ENCODE assay signal across 15 cellular contexts in genomic region chr6:2038096-2038495, GRCh38.
DNase-seq lines count a peak whose midpoint lies in the region; TF ChIP-seq lines count a peak whose summit lies in the region.
"Had no signal": no experiment of that assay in that cellular context is flagged by ENCODE, and none has a peak within 500 bp of the region (broad histone marks: within the 10 kb centered on the region; RNA-seq: fewer than 3 reads in every experiment).

No MANE protein-coding gene starts in this region.

- H3K4me1 ChIP-seq in Peyer's patch, result no peaks in the 10 kb centered on the region
- H3K4me1 ChIP-seq: colonic mucosa had no signal

- TF ChIP-seq CTCF in Peyer's patch (IDR thresholded peaks at IDR 0.05) (no peak), coronary artery (IDR thresholded peaks at IDR 0.05) (no peak)

- intact Hi-C loops in posterior cingulate gyrus (cut with DNase I), result no loop called here

- H3K27me3 ChIP-seq in Peyer's patch, result no peaks in the 10 kb centered on the region
- H3K27me3 ChIP-seq: colonic mucosa, pancreas, upper lobe of left lung had no signal

- H3K27ac ChIP-seq in Peyer's patch, result no peak overlapping the region
- no peak overlapping the region for H3K27ac ChIP-seq in coronary artery
- H3K27ac ChIP-seq: colonic mucosa, pancreas, SK-N-MC, upper lobe of left lung had no signal

- no peaks in the 10 kb centered on the region for H3K36me3 ChIP-seq in Peyer's patch
- H3K36me3 ChIP-seq: colonic mucosa, pancreas, upper lobe of left lung had no signal

- H3K9me3 ChIP-seq in Peyer's patch, result no peaks in the 10 kb centered on the region
- H3K9me3 ChIP-seq: colonic mucosa, pancreas, upper lobe of left lung had no signal

- peak; percentile 26 for DNase-seq in Daoy (ENCODE audit: low read depth)
- peak in 2 of 3 donors; percentile 22 to 56 for DNase-seq in Peyer's patch
- DNase-seq in activated T-cell treated with anti-CD3 and anti-CD28 coated beads, Interleukin-2, amount 50 U/mL, for 48 hours, result peak; percentile 23 to 28
- peak; percentile 17 for DNase-seq in iris pigment epithelial cell (ENCODE audit: low read depth)
- no peak for DNase-seq in hippocampal formation (lab: John Stamatoyannopoulos, UW)
- DNase-seq in coronary artery (ENCODE audit: low spot score), result no peak
- no peak for DNase-seq in NCI-H187 (lab: John Stamatoyannopoulos, UW)
- no peak for DNase-seq in posterior cingulate gyrus
- DNase-seq: activated CD8-positive, alpha-beta memory T cell treated with anti-CD3 and anti-CD28 coated beads, Interleukin-2, amount 50 U/mL, for 4 hours; colonic mucosa; COR-L47; MM.1S; pancreas; upper lobe of left lung had no signal

- H3K4me3 ChIP-seq in Peyer's patch (no peak overlapping the region), coronary artery (no peak overlapping the region)
- H3K4me3 ChIP-seq: colonic mucosa, pancreas, SK-N-MC, upper lobe of left lung had no signal

- TF ChIP-seq POLR2A in Peyer's patch (IDR thresholded peaks at IDR 0.05), result no peak

Comparison
In these comparisons a context has a peak if more than half of its experiments do, and no peak if none do; other contexts are left out.
1. DNase-seq: peak in Daoy (single experiment), Peyer's patch (2 of 3), activated T-cell treated with anti-CD3 and anti-CD28 coated beads, Interleukin-2, amount 50 U/mL, for 48 hours (2 of 2) and iris pigment epithelial cell (single experiment); none in hippocampal formation (0 of 2), coronary artery (single experiment), NCI-H187 (0 of 2) and posterior cingulate gyrus (0 of 10).